ENCODE assay signal across 2 cellular contexts in the genomic region with DNA sequence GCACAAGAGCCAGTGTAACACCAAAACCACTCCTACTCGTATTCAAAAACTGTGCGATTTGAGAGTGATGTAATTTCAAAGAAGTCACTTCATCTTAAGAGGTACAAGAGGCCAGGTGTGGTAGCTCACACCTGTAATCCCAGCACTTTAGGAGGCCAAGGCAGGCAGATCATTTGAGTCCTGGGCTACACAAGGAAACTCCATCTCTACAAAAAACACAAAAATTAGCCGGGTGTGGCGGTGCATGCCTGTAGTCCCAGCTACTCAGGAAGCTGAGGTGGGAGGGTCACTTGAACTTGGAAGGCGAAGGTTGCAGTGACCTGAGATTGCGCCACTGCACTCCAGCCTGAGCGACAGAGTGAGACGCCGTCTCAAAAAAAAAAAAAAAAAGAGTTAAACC.
A peak's percentile ranks its signal among the peaks of the same experiment; 100 is the strongest.
TF ChIP-seq lines count a peak whose summit lies in the region.

No MANE protein-coding gene starts in this region.

TF ChIP-seq in K562, 482 proteins besides CTCF, POLR2A, EP300 and RAD21:
- TF ChIP-seq CEBPB (tag; IDR thresholded peaks at IDR 0.05): peak; percentile 82
- 0 out of 2 replicates have a peak, but pooled peaks have one; percentile 30 for TF ChIP-seq ZNF384 (IDR thresholded peaks at IDR 0.05; ENCODE audit: low read depth, low read length)

TF ChIP-seq in liver, 16 proteins besides CTCF, POLR2A, EP300 and RAD21:
- TF ChIP-seq NR2F2 (IDR thresholded peaks at IDR 0.05): peak; percentile 20
